Comparison of ENCODE assay signal across 1 cellular context in the genomic region with DNA sequence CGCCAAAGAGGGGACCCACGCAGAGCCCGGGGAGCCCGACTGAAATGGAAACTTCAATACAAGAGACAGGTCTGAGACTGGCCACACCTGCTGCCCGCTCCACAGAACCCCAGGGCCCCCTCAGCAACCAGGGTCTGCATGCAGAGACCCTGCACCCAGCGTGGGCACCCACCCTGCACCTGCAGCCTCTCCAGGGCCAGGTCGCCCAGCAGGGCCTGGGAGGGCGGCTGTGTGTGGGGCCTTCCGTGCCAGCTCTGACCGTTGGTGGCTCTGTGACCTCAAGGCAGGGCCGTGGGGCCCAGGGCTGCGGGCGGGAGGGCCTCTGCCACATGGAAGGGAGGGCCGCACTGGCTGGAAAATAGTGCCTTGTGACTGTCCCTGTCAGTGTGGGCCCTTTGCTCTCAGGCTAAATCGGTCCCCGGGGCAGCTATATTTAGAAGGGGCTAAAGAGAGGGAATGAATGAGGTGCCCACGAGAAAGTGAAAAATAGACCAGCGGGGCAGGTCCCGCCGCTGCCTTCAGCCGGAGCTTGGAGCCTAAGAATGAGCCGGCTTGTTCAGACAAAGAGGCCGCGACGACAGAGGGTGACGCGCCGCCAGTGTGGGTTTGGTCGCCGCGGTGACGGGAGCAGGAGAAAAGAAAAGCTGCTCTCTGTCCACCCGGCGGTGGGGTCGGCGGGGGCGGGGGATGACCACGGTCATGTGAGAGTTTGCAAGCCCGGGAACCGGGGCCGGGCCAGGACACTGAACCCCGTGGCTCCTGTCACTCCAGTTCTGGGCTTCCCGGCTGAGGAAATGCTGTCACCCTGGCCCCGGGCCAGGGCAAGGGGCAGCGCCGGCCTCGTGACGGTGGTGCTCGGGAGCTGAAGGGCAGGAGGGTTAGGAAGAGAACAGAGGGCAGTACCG.
TF ChIP-seq lines count a peak whose summit lies in the region.

No MANE protein-coding gene starts in this region.

TF ChIP-seq in HepG2, 621 proteins besides CTCF, POLR2A, EP300 and RAD21 (continued from another document and continues in another):
- TF ChIP-seq, protein P1, sequence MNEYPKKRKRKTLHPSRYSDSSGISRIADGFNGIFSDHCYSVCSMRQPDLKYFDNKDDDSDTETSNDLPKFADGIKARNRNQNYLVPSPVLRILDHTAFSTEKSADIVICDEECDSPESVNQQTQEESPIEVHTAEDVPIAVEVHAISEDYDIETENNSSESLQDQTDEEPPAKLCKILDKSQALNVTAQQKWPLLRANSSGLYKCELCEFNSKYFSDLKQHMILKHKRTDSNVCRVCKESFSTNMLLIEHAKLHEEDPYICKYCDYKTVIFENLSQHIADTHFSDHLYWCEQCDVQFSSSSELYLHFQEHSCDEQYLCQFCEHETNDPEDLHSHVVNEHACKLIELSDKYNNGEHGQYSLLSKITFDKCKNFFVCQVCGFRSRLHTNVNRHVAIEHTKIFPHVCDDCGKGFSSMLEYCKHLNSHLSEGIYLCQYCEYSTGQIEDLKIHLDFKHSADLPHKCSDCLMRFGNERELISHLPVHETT (CRISPR knock-in tag; conservative IDR thresholded peaks at IDR 0.05): peak; percentile 51; the same call in 1 of the 2 replicates
- TF ChIP-seq ARID2 (CRISPR knock-in tag; IDR thresholded peaks at IDR 0.05; ENCODE audit: borderline replicate concordance) (peak; percentile 95), AGO1 (IDR thresholded peaks at IDR 0.05; ENCODE audit: low read depth, low read length, poor library complexity, severe bottlenecking) (peak; percentile 71), TCF12 (IDR thresholded peaks at IDR 0.05) (no peak), TCF12 (CRISPR knock-in tag; IDR thresholded peaks at IDR 0.05) (no peak), ZNF274 (CRISPR knock-in tag; IDR thresholded peaks at IDR 0.05) (peak; percentile 72; the same call in 1 of the 2 replicates), ERF (CRISPR knock-in tag; IDR thresholded peaks at IDR 0.05) (peak; percentile 62), RFXANK (CRISPR knock-in tag; IDR thresholded peaks at IDR 0.05) (no peak), MIER3 (CRISPR knock-in tag; IDR thresholded peaks at IDR 0.05; ENCODE audit: borderline replicate concordance) (peak; percentile 64; the same call in 1 of the 2 replicates), SP4 (CRISPR knock-in tag; IDR thresholded peaks at IDR 0.05) (peak; percentile 58; the same call in 1 of the 2 replicates), TBL1XR1 (IDR thresholded peaks at IDR 0.05; ENCODE audit: borderline replicate concordance, low read length, partially characterized antibody) (peak; percentile 66), CENPT (CRISPR knock-in tag; IDR thresholded peaks at IDR 0.05; ENCODE audit: low read depth) (no peak), HDAC2 (CRISPR knock-in tag; IDR thresholded peaks at IDR 0.05) (peak; percentile 66), NFKB2 (CRISPR knock-in tag; IDR thresholded peaks at IDR 0.05; ENCODE audit: borderline replicate concordance) (peak; percentile 42), HNF4A (CRISPR knock-in tag; IDR thresholded peaks at IDR 0.05) (peak; percentile 30), TBX2 (CRISPR knock-in tag; IDR thresholded peaks at IDR 0.05; ENCODE audit: borderline replicate concordance) (peak; percentile 61; the same call in 1 of the 2 replicates), ZBTB7B (CRISPR knock-in tag; IDR thresholded peaks at IDR 0.05) (peak; percentile 62; the same call in 1 of the 2 replicates), ZMAT3 (CRISPR knock-in tag; conservative IDR thresholded peaks at IDR 0.05) (peak; percentile 36), ZNF121 (CRISPR knock-in tag; IDR thresholded peaks at IDR 0.05) (peak; percentile 72), FOXA3 (CRISPR knock-in tag; IDR thresholded peaks at IDR 0.05) (peak; percentile 20; the same call in 1 of the 2 replicates), ZNF747 (CRISPR knock-in tag; IDR thresholded peaks at IDR 0.05; ENCODE audit: borderline replicate concordance) (peak; percentile 50; the same call in 1 of the 2 replicates), CHD2 (IDR thresholded peaks at IDR 0.05; ENCODE audit: low read depth, low read length) (peak; percentile 13; the same call in 1 of the 2 replicates), ATF7-NPFF (CRISPR knock-in tag; IDR thresholded peaks at IDR 0.05; ENCODE audit: low read depth) (peak; percentile 52; the same call in 1 of the 2 replicates), GTF3A (CRISPR knock-in tag; conservative IDR thresholded peaks at IDR 0.05) (no peak), ZNF589 (CRISPR knock-in tag; conservative IDR thresholded peaks at IDR 0.05) (0 out of 2 replicates have a peak, but pooled peaks have one; percentile 68), NR2F1 (CRISPR knock-in tag; IDR thresholded peaks at IDR 0.05) (peak; percentile 67 to 80; a peak in 3 of 4 replicates)
- TF ChIP-seq, protein P2, sequence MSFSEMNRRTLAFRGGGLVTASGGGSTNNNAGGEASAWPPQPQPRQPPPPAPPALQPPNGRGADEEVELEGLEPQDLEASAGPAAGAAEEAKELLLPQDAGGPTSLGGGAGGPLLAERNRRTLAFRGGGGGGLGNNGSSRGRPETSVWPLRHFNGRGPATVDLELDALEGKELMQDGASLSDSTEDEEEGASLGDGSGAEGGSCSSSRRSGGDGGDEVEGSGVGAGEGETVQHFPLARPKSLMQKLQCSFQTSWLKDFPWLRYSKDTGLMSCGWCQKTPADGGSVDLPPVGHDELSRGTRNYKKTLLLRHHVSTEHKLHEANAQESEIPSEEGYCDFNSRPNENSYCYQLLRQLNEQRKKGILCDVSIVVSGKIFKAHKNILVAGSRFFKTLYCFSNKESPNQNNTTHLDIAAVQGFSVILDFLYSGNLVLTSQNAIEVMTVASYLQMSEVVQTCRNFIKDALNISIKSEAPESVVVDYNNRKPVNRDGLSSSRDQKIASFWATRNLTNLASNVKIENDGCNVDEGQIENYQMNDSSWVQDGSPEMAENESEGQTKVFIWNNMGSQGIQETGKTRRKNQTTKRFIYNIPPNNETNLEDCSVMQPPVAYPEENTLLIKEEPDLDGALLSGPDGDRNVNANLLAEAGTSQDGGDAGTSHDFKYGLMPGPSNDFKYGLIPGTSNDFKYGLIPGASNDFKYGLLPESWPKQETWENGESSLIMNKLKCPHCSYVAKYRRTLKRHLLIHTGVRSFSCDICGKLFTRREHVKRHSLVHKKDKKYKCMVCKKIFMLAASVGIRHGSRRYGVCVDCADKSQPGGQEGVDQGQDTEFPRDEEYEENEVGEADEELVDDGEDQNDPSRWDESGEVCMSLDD (CRISPR knock-in tag; IDR thresholded peaks at IDR 0.05; ENCODE audit: borderline replicate concordance): 0 out of 2 replicates have a peak, but pooled peaks have one; percentile 53
- TF ChIP-seq, protein P3, sequence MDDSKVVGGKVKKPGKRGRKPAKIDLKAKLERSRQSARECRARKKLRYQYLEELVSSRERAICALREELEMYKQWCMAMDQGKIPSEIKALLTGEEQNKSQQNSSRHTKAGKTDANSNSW (CRISPR knock-in tag; IDR thresholded peaks at IDR 0.05; ENCODE audit: borderline replicate concordance): peak; percentile 58; the same call in 1 of the 2 replicates
- TF ChIP-seq, protein P4, sequence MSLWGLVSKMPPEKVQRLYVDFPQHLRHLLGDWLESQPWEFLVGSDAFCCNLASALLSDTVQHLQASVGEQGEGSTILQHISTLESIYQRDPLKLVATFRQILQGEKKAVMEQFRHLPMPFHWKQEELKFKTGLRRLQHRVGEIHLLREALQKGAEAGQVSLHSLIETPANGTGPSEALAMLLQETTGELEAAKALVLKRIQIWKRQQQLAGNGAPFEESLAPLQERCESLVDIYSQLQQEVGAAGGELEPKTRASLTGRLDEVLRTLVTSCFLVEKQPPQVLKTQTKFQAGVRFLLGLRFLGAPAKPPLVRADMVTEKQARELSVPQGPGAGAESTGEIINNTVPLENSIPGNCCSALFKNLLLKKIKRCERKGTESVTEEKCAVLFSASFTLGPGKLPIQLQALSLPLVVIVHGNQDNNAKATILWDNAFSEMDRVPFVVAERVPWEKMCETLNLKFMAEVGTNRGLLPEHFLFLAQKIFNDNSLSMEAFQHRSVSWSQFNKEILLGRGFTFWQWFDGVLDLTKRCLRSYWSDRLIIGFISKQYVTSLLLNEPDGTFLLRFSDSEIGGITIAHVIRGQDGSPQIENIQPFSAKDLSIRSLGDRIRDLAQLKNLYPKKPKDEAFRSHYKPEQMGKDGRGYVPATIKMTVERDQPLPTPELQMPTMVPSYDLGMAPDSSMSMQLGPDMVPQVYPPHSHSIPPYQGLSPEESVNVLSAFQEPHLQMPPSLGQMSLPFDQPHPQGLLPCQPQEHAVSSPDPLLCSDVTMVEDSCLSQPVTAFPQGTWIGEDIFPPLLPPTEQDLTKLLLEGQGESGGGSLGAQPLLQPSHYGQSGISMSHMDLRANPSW (CRISPR knock-in tag; IDR thresholded peaks at IDR 0.05; ENCODE audit: borderline replicate concordance): no peak; the same call in 1 of the 2 replicates
- TF ChIP-seq, protein P5, sequence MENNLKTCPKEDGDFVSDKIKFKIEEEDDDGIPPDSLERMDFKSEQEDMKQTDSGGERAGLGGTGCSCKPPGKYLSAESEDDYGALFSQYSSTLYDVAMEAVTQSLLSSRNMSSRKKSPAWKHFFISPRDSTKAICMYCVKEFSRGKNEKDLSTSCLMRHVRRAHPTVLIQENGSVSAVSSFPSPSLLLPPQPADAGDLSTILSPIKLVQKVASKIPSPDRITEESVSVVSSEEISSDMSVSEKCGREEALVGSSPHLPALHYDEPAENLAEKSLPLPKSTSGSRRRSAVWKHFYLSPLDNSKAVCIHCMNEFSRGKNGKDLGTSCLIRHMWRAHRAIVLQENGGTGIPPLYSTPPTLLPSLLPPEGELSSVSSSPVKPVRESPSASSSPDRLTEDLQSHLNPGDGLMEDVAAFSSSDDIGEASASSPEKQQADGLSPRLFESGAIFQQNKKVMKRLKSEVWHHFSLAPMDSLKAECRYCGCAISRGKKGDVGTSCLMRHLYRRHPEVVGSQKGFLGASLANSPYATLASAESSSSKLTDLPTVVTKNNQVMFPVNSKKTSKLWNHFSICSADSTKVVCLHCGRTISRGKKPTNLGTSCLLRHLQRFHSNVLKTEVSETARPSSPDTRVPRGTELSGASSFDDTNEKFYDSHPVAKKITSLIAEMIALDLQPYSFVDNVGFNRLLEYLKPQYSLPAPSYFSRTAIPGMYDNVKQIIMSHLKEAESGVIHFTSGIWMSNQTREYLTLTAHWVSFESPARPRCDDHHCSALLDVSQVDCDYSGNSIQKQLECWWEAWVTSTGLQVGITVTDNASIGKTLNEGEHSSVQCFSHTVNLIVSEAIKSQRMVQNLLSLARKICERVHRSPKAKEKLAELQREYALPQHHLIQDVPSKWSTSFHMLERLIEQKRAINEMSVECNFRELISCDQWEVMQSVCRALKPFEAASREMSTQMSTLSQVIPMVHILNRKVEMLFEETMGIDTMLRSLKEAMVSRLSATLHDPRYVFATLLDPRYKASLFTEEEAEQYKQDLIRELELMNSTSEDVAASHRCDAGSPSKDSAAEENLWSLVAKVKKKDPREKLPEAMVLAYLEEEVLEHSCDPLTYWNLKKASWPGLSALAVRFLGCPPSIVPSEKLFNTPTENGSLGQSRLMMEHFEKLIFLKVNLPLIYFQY (CRISPR knock-in tag; IDR thresholded peaks at IDR 0.05; ENCODE audit: borderline replicate concordance): peak; percentile 91
- TF ChIP-seq, protein P6, sequence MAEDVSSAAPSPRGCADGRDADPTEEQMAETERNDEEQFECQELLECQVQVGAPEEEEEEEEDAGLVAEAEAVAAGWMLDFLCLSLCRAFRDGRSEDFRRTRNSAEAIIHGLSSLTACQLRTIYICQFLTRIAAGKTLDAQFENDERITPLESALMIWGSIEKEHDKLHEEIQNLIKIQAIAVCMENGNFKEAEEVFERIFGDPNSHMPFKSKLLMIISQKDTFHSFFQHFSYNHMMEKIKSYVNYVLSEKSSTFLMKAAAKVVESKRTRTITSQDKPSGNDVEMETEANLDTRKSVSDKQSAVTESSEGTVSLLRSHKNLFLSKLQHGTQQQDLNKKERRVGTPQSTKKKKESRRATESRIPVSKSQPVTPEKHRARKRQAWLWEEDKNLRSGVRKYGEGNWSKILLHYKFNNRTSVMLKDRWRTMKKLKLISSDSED (CRISPR knock-in tag; IDR thresholded peaks at IDR 0.05): no peak
- TF ChIP-seq, protein P7, sequence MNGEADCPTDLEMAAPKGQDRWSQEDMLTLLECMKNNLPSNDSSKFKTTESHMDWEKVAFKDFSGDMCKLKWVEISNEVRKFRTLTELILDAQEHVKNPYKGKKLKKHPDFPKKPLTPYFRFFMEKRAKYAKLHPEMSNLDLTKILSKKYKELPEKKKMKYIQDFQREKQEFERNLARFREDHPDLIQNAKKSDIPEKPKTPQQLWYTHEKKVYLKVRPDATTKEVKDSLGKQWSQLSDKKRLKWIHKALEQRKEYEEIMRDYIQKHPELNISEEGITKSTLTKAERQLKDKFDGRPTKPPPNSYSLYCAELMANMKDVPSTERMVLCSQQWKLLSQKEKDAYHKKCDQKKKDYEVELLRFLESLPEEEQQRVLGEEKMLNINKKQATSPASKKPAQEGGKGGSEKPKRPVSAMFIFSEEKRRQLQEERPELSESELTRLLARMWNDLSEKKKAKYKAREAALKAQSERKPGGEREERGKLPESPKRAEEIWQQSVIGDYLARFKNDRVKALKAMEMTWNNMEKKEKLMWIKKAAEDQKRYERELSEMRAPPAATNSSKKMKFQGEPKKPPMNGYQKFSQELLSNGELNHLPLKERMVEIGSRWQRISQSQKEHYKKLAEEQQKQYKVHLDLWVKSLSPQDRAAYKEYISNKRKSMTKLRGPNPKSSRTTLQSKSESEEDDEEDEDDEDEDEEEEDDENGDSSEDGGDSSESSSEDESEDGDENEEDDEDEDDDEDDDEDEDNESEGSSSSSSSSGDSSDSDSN (CRISPR knock-in tag; IDR thresholded peaks at IDR 0.05): peak; percentile 93
- TF ChIP-seq, protein P8, sequence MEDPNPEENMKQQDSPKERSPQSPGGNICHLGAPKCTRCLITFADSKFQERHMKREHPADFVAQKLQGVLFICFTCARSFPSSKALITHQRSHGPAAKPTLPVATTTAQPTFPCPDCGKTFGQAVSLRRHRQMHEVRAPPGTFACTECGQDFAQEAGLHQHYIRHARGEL (CRISPR knock-in tag; IDR thresholded peaks at IDR 0.05): 0 out of 2 replicates have a peak, but pooled peaks have one; percentile 36
- TF ChIP-seq, protein P9, sequence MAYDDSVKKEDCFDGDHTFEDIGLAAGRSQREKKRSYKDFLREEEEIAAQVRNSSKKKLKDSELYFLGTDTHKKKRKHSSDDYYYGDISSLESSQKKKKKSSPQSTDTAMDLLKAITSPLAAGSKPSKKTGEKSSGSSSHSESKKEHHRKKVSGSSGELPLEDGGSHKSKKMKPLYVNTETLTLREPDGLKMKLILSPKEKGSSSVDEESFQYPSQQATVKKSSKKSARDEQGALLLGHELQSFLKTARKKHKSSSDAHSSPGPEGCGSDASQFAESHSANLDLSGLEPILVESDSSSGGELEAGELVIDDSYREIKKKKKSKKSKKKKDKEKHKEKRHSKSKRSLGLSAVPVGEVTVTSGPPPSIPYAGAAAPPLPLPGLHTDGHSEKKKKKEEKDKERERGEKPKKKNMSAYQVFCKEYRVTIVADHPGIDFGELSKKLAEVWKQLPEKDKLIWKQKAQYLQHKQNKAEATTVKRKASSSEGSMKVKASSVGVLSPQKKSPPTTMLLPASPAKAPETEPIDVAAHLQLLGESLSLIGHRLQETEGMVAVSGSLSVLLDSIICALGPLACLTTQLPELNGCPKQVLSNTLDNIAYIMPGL (CRISPR knock-in tag; IDR thresholded peaks at IDR 0.05; ENCODE audit: borderline replicate concordance in 1 of 2, low read depth in 1 of 2): peak in 1 of 2 experiments; percentile 5; a peak in 2 of 4 replicates
